Comparison of ENCODE assay signal across 1 cellular context in the genomic region with DNA sequence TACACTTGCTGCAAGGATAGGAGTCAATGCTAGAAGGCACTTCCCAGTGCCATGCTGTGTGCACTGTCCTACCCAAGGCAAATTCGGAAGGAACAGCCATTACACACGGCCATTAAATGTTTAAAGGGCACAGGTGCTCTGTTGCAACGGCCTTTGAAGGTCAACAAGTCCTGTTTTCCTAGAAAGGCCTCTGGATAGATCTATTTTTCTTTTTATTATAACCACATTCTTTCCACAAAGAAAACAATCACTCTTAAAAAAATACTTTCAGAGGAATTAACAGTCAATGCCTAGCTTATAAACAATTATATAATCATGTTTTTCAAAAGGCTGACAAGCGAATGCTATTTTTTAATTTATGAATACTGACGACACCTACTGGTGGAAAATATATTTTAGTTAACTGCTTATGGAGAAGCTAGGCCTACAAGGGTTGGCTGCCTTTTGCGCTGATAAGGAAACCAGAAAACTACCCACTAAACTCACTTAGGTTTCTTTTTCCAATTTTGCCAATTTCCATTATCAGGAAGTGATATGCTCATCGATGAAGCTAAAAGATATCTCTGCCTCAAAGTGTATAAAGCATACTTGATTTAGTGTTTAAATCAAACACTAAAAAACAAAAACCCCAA.
TF ChIP-seq lines count a peak whose summit lies in the region.

No MANE protein-coding gene starts in this region.

TF ChIP-seq in HepG2, 621 proteins besides CTCF, POLR2A, EP300 and RAD21 (continued from another document and continues in another):
- TF ChIP-seq ZXDC (CRISPR knock-in tag; IDR thresholded peaks at IDR 0.05) (no peak), KDM5A (IDR thresholded peaks at IDR 0.05; ENCODE audit: borderline replicate concordance, low read length) (peak; percentile 73; the same call in 1 of the 2 replicates), ARID3A (IDR thresholded peaks at IDR 0.05; ENCODE audit: low read depth, low read length) (peak; percentile 76), SAP130 (CRISPR knock-in tag; IDR thresholded peaks at IDR 0.05; ENCODE audit: low read depth) (peak; percentile 50), FLYWCH1 (CRISPR knock-in tag; IDR thresholded peaks at IDR 0.05) (no peak), E2F5 (CRISPR knock-in tag; conservative IDR thresholded peaks at IDR 0.05) (no peak), GRHL1 (CRISPR knock-in tag; conservative IDR thresholded peaks at IDR 0.05) (no peak), ELF3 (CRISPR knock-in tag; IDR thresholded peaks at IDR 0.05) (peak; percentile 27; the same call in 1 of the 2 replicates), TFAP4 (IDR thresholded peaks at IDR 0.05; ENCODE audit: borderline replicate concordance, low read depth) (peak; percentile 40; the same call in 1 of the 2 replicates), ZNF652 (CRISPR knock-in tag; IDR thresholded peaks at IDR 0.05; ENCODE audit: borderline replicate concordance, low read depth) (peak; percentile 33; the same call in 1 of the 2 replicates), SOX13 (IDR thresholded peaks at IDR 0.05) (no peak), SOX13 (CRISPR knock-in tag; conservative IDR thresholded peaks at IDR 0.05 in 1 of 2, IDR thresholded peaks at IDR 0.05 in 1 of 2) (peak in 1 of 2 experiments; percentile 42; a peak in 1 of 4 replicates), TCF7 (IDR thresholded peaks at IDR 0.05; ENCODE audit: low read depth) (no peak), SPEN (CRISPR knock-in tag; IDR thresholded peaks at IDR 0.05; ENCODE audit: low read depth) (peak; percentile 57; the same call in 1 of the 2 replicates), NCOR1 (IDR thresholded peaks at IDR 0.05; ENCODE audit: borderline replicate concordance, low read length) (peak; percentile 76; the same call in 1 of the 2 replicates), FOSL2 (CRISPR knock-in tag; IDR thresholded peaks at IDR 0.05) (0 out of 2 replicates have a peak, but pooled peaks have one; percentile 16), ZSCAN25 (CRISPR knock-in tag; IDR thresholded peaks at IDR 0.05) (no peak), CEBPB (IDR thresholded peaks at IDR 0.05; ENCODE audit: borderline replicate concordance, low read depth, low read length) (peak; percentile 89), SMC3 (IDR thresholded peaks at IDR 0.05; ENCODE audit: low read length) (peak; percentile 35; the same call in 1 of the 2 replicates), TBX2 (CRISPR knock-in tag; IDR thresholded peaks at IDR 0.05; ENCODE audit: borderline replicate concordance) (no peak), FOXO1 (CRISPR knock-in tag; IDR thresholded peaks at IDR 0.05) (peak; percentile 46), NFE2L2 (IDR thresholded peaks at IDR 0.05; ENCODE audit: low read length) (no peak), SNAPC2 (CRISPR knock-in tag; IDR thresholded peaks at IDR 0.05) (no peak), THAP11 (CRISPR knock-in tag; IDR thresholded peaks at IDR 0.05) (peak; percentile 51; the same call in 1 of the 2 replicates), CEBPZ (IDR thresholded peaks at IDR 0.05; ENCODE audit: low read length) (no peak), HNF4A (CRISPR knock-in tag; IDR thresholded peaks at IDR 0.05) (peak; percentile 66), ZFY (CRISPR knock-in tag; IDR thresholded peaks at IDR 0.05) (peak; percentile 22; the same call in 1 of the 2 replicates), ZNF570 (CRISPR knock-in tag; IDR thresholded peaks at IDR 0.05; ENCODE audit: borderline replicate concordance) (no peak), KMT2A (CRISPR knock-in tag; IDR thresholded peaks at IDR 0.05) (peak; percentile 55; the same call in 1 of the 2 replicates), ARNT (IDR thresholded peaks at IDR 0.05) (no peak), ZNF720 (CRISPR knock-in tag; IDR thresholded peaks at IDR 0.05) (no peak), NFYC (CRISPR knock-in tag; IDR thresholded peaks at IDR 0.05) (no peak)
- TF ChIP-seq, protein P1, sequence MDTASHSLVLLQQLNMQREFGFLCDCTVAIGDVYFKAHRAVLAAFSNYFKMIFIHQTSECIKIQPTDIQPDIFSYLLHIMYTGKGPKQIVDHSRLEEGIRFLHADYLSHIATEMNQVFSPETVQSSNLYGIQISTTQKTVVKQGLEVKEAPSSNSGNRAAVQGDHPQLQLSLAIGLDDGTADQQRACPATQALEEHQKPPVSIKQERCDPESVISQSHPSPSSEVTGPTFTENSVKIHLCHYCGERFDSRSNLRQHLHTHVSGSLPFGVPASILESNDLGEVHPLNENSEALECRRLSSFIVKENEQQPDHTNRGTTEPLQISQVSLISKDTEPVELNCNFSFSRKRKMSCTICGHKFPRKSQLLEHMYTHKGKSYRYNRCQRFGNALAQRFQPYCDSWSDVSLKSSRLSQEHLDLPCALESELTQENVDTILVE (CRISPR knock-in tag; IDR thresholded peaks at IDR 0.05): peak; percentile 46; the same call in 1 of the 2 replicates
- TF ChIP-seq, protein P2, sequence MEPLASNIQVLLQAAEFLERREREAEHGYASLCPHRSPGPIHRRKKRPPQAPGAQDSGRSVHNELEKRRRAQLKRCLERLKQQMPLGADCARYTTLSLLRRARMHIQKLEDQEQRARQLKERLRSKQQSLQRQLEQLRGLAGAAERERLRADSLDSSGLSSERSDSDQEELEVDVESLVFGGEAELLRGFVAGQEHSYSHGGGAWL (CRISPR knock-in tag; IDR thresholded peaks at IDR 0.05): no peak
- TF ChIP-seq, protein P3, sequence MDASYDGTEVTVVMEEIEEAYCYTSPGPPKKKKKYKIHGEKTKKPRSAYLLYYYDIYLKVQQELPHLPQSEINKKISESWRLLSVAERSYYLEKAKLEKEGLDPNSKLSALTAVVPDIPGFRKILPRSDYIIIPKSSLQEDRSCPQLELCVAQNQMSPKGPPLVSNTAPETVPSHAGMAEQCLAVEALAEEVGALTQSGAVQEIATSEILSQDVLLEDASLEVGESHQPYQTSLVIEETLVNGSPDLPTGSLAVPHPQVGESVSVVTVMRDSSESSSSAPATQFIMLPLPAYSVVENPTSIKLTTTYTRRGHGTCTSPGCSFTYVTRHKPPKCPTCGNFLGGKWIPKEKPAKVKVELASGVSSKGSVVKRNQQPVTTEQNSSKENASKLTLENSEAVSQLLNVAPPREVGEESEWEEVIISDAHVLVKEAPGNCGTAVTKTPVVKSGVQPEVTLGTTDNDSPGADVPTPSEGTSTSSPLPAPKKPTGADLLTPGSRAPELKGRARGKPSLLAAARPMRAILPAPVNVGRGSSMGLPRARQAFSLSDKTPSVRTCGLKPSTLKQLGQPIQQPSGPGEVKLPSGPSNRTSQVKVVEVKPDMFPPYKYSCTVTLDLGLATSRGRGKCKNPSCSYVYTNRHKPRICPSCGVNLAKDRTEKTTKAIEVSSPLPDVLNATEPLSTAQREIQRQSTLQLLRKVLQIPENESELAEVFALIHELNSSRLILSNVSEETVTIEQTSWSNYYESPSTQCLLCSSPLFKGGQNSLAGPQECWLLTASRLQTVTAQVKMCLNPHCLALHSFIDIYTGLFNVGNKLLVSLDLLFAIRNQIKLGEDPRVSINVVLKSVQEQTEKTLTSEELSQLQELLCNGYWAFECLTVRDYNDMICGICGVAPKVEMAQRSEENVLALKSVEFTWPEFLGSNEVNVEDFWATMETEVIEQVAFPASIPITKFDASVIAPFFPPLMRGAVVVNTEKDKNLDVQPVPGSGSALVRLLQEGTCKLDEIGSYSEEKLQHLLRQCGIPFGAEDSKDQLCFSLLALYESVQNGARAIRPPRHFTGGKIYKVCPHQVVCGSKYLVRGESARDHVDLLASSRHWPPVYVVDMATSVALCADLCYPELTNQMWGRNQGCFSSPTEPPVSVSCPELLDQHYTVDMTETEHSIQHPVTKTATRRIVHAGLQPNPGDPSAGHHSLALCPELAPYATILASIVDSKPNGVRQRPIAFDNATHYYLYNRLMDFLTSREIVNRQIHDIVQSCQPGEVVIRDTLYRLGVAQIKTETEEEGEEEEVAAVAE (CRISPR knock-in tag; IDR thresholded peaks at IDR 0.05; ENCODE audit: borderline replicate concordance): no peak
- TF ChIP-seq, protein P4, sequence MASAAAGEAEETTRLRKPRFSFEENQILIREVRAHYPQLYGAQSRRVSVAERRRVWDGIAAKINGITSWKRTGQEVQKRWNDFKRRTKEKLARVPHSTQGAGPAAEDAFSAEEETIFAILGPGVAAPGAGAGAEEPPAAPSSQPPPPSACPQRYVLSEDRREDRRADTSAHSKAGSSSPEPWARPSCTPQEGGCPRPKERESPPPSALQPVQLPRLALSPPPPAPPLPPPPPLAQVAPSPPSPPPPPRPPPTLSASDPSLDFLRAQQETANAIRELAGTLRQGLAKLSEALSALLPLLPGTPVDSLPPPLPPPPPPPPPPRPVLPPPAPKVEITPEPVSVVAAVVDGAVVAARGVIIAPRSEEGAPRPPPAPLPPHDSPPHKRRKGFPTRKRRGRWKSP (CRISPR knock-in tag; IDR thresholded peaks at IDR 0.05): peak; percentile 35; the same call in 1 of the 2 replicates
- TF ChIP-seq, protein P5, sequence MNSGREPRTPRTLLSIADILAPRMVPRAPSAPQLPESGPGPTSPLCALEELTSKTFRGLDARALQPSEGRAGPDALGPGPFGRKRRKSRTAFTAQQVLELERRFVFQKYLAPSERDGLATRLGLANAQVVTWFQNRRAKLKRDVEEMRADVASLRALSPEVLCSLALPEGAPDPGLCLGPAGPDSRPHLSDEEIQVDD (CRISPR knock-in tag; IDR thresholded peaks at IDR 0.05; ENCODE audit: borderline replicate concordance): no peak
